13 cellular contexts compared by ENCODE assay signal in genomic region chr3:152316318-152316717, GRCh38. TPM values are rescaled to one million over a fixed set of nuclear protein-coding genes. Genes with fewer than 3 reads are reported as not detected.
A peak's percentile ranks its signal among the peaks of the same experiment; 100 is the strongest.
DNase-seq lines count a peak whose midpoint lies in the region; ATAC-seq, FAIRE-seq and TF ChIP-seq lines count a peak whose summit lies in the region.
"Had no signal": no experiment of that assay in that cellular context is flagged by ENCODE, and none has a peak within 500 bp of the region (broad histone marks: within the 10 kb centered on the region; RNA-seq: fewer than 3 reads in every experiment).

No MANE protein-coding gene starts in this region.

- no peaks in the 10 kb centered on the region for H3K79me1 ChIP-seq in H1 (ENCODE audit: low read depth, low read length)

- H3K27ac Mint-ChIP-seq in T-helper 1 cell treated with Interleukin-12 subunit alpha and Interleukin-12 subunit beta and Interleukin-4 antibody, amounts not matched to agents 30 μg/mL and 1 μg/mL, for 36 hours = peak overlapping the region; percentile 13
- H3K27ac Mint-ChIP-seq in GM23338 = no peak overlapping the region; the same call in 1 of the 2 replicates

- H2AK5ac ChIP-seq in H1 (ENCODE audit: low read depth, low read length) = no peak overlapping the region

- H2BK20ac ChIP-seq in H1 (ENCODE audit: low read length) = no peak overlapping the region

- H3K9ac ChIP-seq in H1 (replicated peaks in 1 of 4; ENCODE audit: extremely low read depth in 1 of 4, low read depth in 3 of 4, low read length in 3 of 4) = no peak overlapping the region

- H3K23me2 ChIP-seq in H1 (ENCODE audit: low read depth, low read length) = no peaks in the 10 kb centered on the region

- no peak for FAIRE-seq in H1 (lab: Jason Lieb, UNC)

- DNase-seq in T-helper 1 cell (no peak), H1 (ENCODE audit: low read depth in 1 of 2, low spot score in 2 of 2) (no peak), GM19238 (ENCODE audit: insufficient read length, low spot score) (no peak), NCI-H2107 (lab: John Stamatoyannopoulos, UW) (no peak), GM23338 (ENCODE audit: low spot score) (no peak)
- DNase-seq: 8988T; activated CD4-positive, alpha-beta T cell treated with anti-CD3 and anti-CD28 coated beads, Interleukin-2, amount 10 ng/mL, durations not matched to agents 7 days and 5 days; activated naive CD4-positive, alpha-beta T cell treated with anti-CD3 and anti-CD28 coated beads, Interleukin-2, amount 50 U/mL, for 16 hours; NCI-H1105 treated with DMSO at 0.1 percent for 48 hours; substantia nigra had no signal

- no peak overlapping the region for H3K4ac ChIP-seq in H1 (replicated peaks; ENCODE audit: insufficient read length, low read depth, low read length)

- no peaks in the 10 kb centered on the region for H3K9me3 Mint-ChIP-seq in T-helper 1 cell treated with Interleukin-12 subunit alpha and Interleukin-12 subunit beta and Interleukin-4 antibody, amounts not matched to agents 30 μg/mL and 1 μg/mL, for 36 hours
- H3K9me3 Mint-ChIP-seq in GM23338 = no peaks in the 10 kb centered on the region
- H3K9me3 Mint-ChIP-seq: activated CD4-positive, alpha-beta T cell treated with anti-CD3 and anti-CD28 coated beads, Interleukin-2, amount 10 ng/mL, durations not matched to agents 7 days and 5 days had no signal

- no peak for TF ChIP-seq RAD21 in H1 (IDR thresholded peaks at IDR 0.05 in 1 of 2, conservative IDR thresholded peaks at IDR 0.05 in 1 of 2; ENCODE audit: low read depth in 2 of 2, low read length in 2 of 2)

- no peak for TF ChIP-seq CTCF in HEK293 (tag by site-specific recombination; IDR thresholded peaks at IDR 0.05)
- TF ChIP-seq CTCF in H1 (IDR thresholded peaks at IDR 0.05; ENCODE audit: control extremely low read depth in 1 of 3, insufficient read depth in 1 of 3, low read depth in 1 of 3, low read length in 3 of 3) = no peak
- TF ChIP-seq CTCF in GM23338 (conservative IDR thresholded peaks at IDR 0.05; ENCODE audit: low read depth in 2 of 2) = no peak

- H3K9me2 ChIP-seq in GM23338 (ENCODE audit: insufficient read depth) = no peaks in the 10 kb centered on the region

- H2BK12ac ChIP-seq in H1 (ENCODE audit: low read depth, low read length) = no peak overlapping the region

- no peak overlapping the region for H3K18ac ChIP-seq in H1 (ENCODE audit: extremely low read depth, low read length)

- no peak overlapping the region for H3K14ac ChIP-seq in H1 (ENCODE audit: insufficient read length)

- H3K9me3 ChIP-seq in HEK293 (ENCODE audit: control insufficient read depth, insufficient read depth, low read depth, low read length) = no peaks in the 10 kb centered on the region
- no peaks in the 10 kb centered on the region for H3K9me3 ChIP-seq in H1 (ENCODE audit: insufficient read depth in 2 of 2, low read depth in 1 of 2, low read length in 1 of 2)

- H4K20me1 ChIP-seq in H1 (replicated peaks in 1 of 2; ENCODE audit: control insufficient read depth in 1 of 2, insufficient read depth in 2 of 2, low read length in 2 of 2) (no peaks in the 10 kb centered on the region), GM23338 (replicated peaks; ENCODE audit: insufficient read depth) (no peaks in the 10 kb centered on the region)

- H3K4me3 Mint-ChIP-seq in T-helper 1 cell treated with Interleukin-12 subunit alpha and Interleukin-12 subunit beta and Interleukin-4 antibody, amounts not matched to agents 30 μg/mL and 1 μg/mL, for 36 hours = no peak overlapping the region
- H3K4me3 Mint-ChIP-seq in GM23338 = no peak overlapping the region
- H3K4me3 Mint-ChIP-seq: activated CD4-positive, alpha-beta T cell treated with anti-CD3 and anti-CD28 coated beads, Interleukin-2, amount 10 ng/mL, durations not matched to agents 7 days and 5 days had no signal

- H3K23ac ChIP-seq in H1 (ENCODE audit: insufficient read length) = no peak overlapping the region

- no peak overlapping the region for H3K4me3 ChIP-seq in HEK293 (ENCODE audit: low read depth, low read length)
- no peak overlapping the region for H3K4me3 ChIP-seq in H1 (ENCODE audit: extremely low read depth in 1 of 4, insufficient read depth in 2 of 4, low read depth in 3 of 4, low read length in 4 of 4)
- H3K4me3 ChIP-seq in skin epidermis = no peak overlapping the region
- H3K4me3 ChIP-seq in GM23338 = no peak overlapping the region

- H3K27me3 Mint-ChIP-seq in T-helper 1 cell treated with Interleukin-12 subunit alpha and Interleukin-12 subunit beta and Interleukin-4 antibody, amounts not matched to agents 30 μg/mL and 1 μg/mL, for 36 hours (ENCODE audit: low read depth) = no peaks in the 10 kb centered on the region
- H3K27me3 Mint-ChIP-seq in GM23338 (ENCODE audit: insufficient read depth, low read depth, poor library complexity) = no peaks in the 10 kb centered on the region
- H3K27me3 Mint-ChIP-seq: activated CD4-positive, alpha-beta T cell treated with anti-CD3 and anti-CD28 coated beads, Interleukin-2, amount 10 ng/mL, durations not matched to agents 7 days and 5 days had no signal

- no peak for TF ChIP-seq EP300 in H1 (IDR thresholded peaks at IDR 0.05; ENCODE audit: borderline replicate concordance in 1 of 2, low read depth in 2 of 2, low read length in 2 of 2)

- no peak overlapping the region for H2AFZ ChIP-seq in H1 (ENCODE audit: low read length)
- H2AFZ ChIP-seq in GM23338 = no peak overlapping the region

- POLR2A ChIA-PET in HEK293 (lab: Yijun Ruan, JAX) = no interaction called here
- POLR2A ChIA-PET in H1 (lab: Charles Lee; ENCODE audit: partially characterized antibody) = no interaction called here

- H2BK120ac ChIP-seq in H1 (replicated peaks; ENCODE audit: low read depth, low read length) = no peak overlapping the region

- H2BK15ac ChIP-seq in H1 (ENCODE audit: low read length) = no peak overlapping the region

- H3K4me1 Mint-ChIP-seq in T-helper 1 cell treated with Interleukin-12 subunit alpha and Interleukin-12 subunit beta and Interleukin-4 antibody, amounts not matched to agents 30 μg/mL and 1 μg/mL, for 36 hours (ENCODE audit: low read depth) = peaks cover 52% of the 10 kb centered on the region
- H3K4me1 Mint-ChIP-seq in GM23338 = peaks cover 20% of the 10 kb centered on the region

- H3F3A ChIP-seq in GM23338 (replicated peaks; ENCODE audit: low read depth) = no peaks in the 10 kb centered on the region

- no peak for ATAC-seq in GM23338

- no peak overlapping the region for H3K4me2 ChIP-seq in H1 (ENCODE audit: insufficient read depth in 1 of 2, low read depth in 2 of 2, low read length in 2 of 2)
- H3K4me2 ChIP-seq in GM23338 = no peak overlapping the region

- no peak overlapping the region for H4K5ac ChIP-seq in H1 (ENCODE audit: insufficient read length, low read depth, low read length)

- H3K27me3 ChIP-seq in H1 (replicated peaks in 1 of 4; ENCODE audit: control insufficient read depth in 3 of 4, extremely low read depth in 1 of 4, insufficient read depth in 3 of 4, low read length in 3 of 4) (no peaks in the 10 kb centered on the region), GM23338 (ENCODE audit: insufficient read depth) (no peaks in the 10 kb centered on the region)

- 69% methylated on average over 1 of the region's 1 CpG; no CpG with 5 or more reads in 1 of the 2 experiments for WGBS in H1 (ENCODE audit: extremely low coverage in 1 of 2, insufficient coverage in 1 of 2, insufficient read length in 1 of 2, insufficient replicate concordance in 2 of 2, low coverage in 1 of 2, low lambda C conversion rate in 2 of 2, missing lambda C conversion rate in 1 of 2), 2 experiments

- H4K91ac ChIP-seq in H1 (replicated peaks; ENCODE audit: insufficient read length, low read length) = no peak overlapping the region

- no peak overlapping the region for H3K27ac ChIP-seq in HEK293 (ENCODE audit: extremely low read depth, low read depth, low read length)
- H3K27ac ChIP-seq in H1 (ENCODE audit: low read depth, low read length) = no peak overlapping the region
- H3K27ac ChIP-seq in skin epidermis = peak overlapping the region in 12 of 21 experiments; percentile 4 to 64 (median 40)
- H3K27ac ChIP-seq in GM23338 (ENCODE audit: low read depth) = no peak overlapping the region

- H3K79me2 ChIP-seq in H1 (ENCODE audit: control insufficient read depth in 1 of 2, insufficient read depth in 2 of 2, low read length in 2 of 2) = peaks cover 0 to 26% of the 10 kb centered on the region in 2 experiments; a peak in 2 of 4 replicates
- H3K79me2 ChIP-seq in GM23338 (replicated peaks; ENCODE audit: insufficient read depth) = peaks cover 57% of the 10 kb centered on the region

- TF ChIP-seq POLR2A in H1 (IDR thresholded peaks at IDR 0.05; ENCODE audit: control extremely low read depth in 1 of 2, low read depth in 2 of 2, low read length in 2 of 2) = no peak

- H3K4me1 ChIP-seq in HEK293 (ENCODE audit: control insufficient read depth, insufficient read depth, low read length) = 0 out of 2 replicates have a peak, but pooled peaks cover 3% of the 10 kb centered on the region
- H3K4me1 ChIP-seq in H1 (replicated peaks in 1 of 4; ENCODE audit: control insufficient read depth in 3 of 4, insufficient read depth in 4 of 4, low read length in 3 of 4) = peaks cover 0 to 7% (median 1%) of the 10 kb centered on the region in 4 experiments; a peak in 3 of 7 replicates
- H3K4me1 ChIP-seq in GM23338 (ENCODE audit: insufficient read depth) = peaks cover 18% of the 10 kb centered on the region

- no peak overlapping the region for H2BK5ac ChIP-seq in H1 (ENCODE audit: low read depth, low read length)

- CTCF ChIA-PET in HEK293 (lab: Yijun Ruan, JAX) = no interaction called here
- CTCF ChIA-PET in H1 (lab: Charles Lee; ENCODE audit: partially characterized antibody) = interaction anchor here (0.6 to 1.0 kb wide), 2 partner anchors 11 to 44 kb away, joined by 3 to 4 read pairs; no protein-coding TSS in a partner anchor

- H3K36me3 ChIP-seq in HEK293 (ENCODE audit: control insufficient read depth in 2 of 2, insufficient read depth in 1 of 2, low read length in 2 of 2) = no peaks in the 10 kb centered on the region
- H3K36me3 ChIP-seq in H1 (ENCODE audit: control insufficient read depth in 2 of 4, insufficient read depth in 4 of 4, low read length in 3 of 4) = no peaks in the 10 kb centered on the region
- no peaks in the 10 kb centered on the region for H3K36me3 ChIP-seq in GM23338 (ENCODE audit: insufficient read depth)

- H4K8ac ChIP-seq in H1 (ENCODE audit: extremely low read depth, insufficient read depth, low read length) = no peak overlapping the region

- H3K56ac ChIP-seq in H1 (replicated peaks; ENCODE audit: insufficient read length, low read depth, low read length) = peak overlapping the region; percentile 6

- H3K36me3 Mint-ChIP-seq in T-helper 1 cell treated with Interleukin-12 subunit alpha and Interleukin-12 subunit beta and Interleukin-4 antibody, amounts not matched to agents 30 μg/mL and 1 μg/mL, for 36 hours (ENCODE audit: low read depth) = peaks cover 13% of the 10 kb centered on the region
- no peaks in the 10 kb centered on the region for H3K36me3 Mint-ChIP-seq in GM23338 (ENCODE audit: low read depth)

RNA-seq across cellular contexts. Expression of gene MBNL1, which starts 47.6 kb away (rescaled TPM):
- 16.1 and 16.4 TPM in 2 replicates for total RNA-seq in H1 (2021; fragmentation: NEBNext Ultra II Directional; extraction: Animal tissue kit (Norgen Biotek cat#: 25700))
- polyA plus RNA-seq in H1 (2011; rRNA removed) (5.0 TPM in 2 replicates), GM23338 (2016; fragmentation: Nextera tagmentation; extraction: Ambion mirVana) (8.4 and 9.4 TPM in 2 replicates)
- polyA plus RNA-seq in H1 (2011; cell fraction: cytosol; rRNA removed) = 4.4 TPM
- 7.4 TPM for polyA plus RNA-seq in H1 (2011; cell fraction: nucleus; rRNA removed)
- polyA plus RNA-seq in H1 (2012, experiment 1 of 2) = 4.3 to 8.6 TPM (median 7.5 TPM) in 4 replicates
- polyA plus RNA-seq in H1 (2012, experiment 2 of 2) = 0.39 TPM
- 6.3 TPM for polyA plus RNA-seq in H1 (2013, experiment 1 of 2)
- 6.4 TPM for polyA plus RNA-seq in H1 (2013, experiment 2 of 2)
- 43.2 and 45.6 TPM in 2 replicates for polyA minus RNA-seq in H1 (2011; rRNA and poly(A)+ RNA removed)
- 16.0 TPM for polyA minus RNA-seq in H1 (2011; cell fraction: cytosol; rRNA and poly(A)+ RNA removed)
- polyA minus RNA-seq in H1 (2011; cell fraction: nucleus; rRNA and poly(A)+ RNA removed) = 54.6 TPM
- total RNA-seq in GM23338 (2014; rRNA removed; shearing (Covaris generic)) = 15.7 and 23.2 TPM in 2 replicates

Comparison
In these comparisons a context has a peak if more than half of its experiments do, and no peak if none do; other contexts are left out.
1. H3K27ac ChIP-seq: peak in skin epidermis (12 of 21); none in HEK293 (single experiment), H1 (single experiment) and GM23338 (single experiment).